19 cellular contexts compared by ENCODE assay signal in the genomic region with DNA sequence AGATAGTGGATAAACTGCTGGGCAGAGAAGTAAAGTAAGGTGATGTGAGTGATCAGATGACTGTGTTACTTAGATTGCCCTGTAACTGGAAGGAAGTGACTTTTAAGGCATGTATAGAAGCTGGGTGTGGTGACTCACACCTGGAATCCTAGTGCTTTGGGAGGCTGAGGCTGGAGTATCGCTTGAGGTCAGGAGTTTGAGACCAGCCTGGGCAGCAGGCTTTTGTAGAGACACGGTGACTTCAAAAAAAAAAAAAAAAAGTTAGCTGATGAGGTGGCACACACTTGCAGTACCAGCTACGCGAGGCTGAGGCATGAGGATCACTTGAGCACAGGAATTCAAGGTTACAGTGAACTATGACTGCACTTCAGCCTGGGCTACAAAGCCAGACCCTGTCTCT. TPM values are rescaled to one million over a fixed set of nuclear protein-coding genes. Genes with fewer than 3 reads are reported as not detected.
DNase-seq lines count a peak whose midpoint lies in the region; ATAC-seq and TF ChIP-seq lines count a peak whose summit lies in the region.
"Had no signal": no experiment of that assay in that cellular context is flagged by ENCODE, and none has a peak within 500 bp of the region (broad histone marks: within the 10 kb centered on the region; RNA-seq: fewer than 3 reads in every experiment).

No MANE protein-coding gene starts in this region.

- DNase-seq in SIG-M5 treated with dmso at 0.1 percent for 504 hours (lab: John Stamatoyannopoulos, UW; ENCODE audit: unreplicated experiment) (peak; percentile 11), SIG-M5 (lab: John Stamatoyannopoulos, UW) (no peak), MV-4-11 (lab: John Stamatoyannopoulos, UW) (peak; percentile 8), chondrocyte (ENCODE audit: low spot score) (no peak), NCI-H1105 (lab: John Stamatoyannopoulos, UW) (no peak), hepatocyte (ENCODE audit: low spot score) (no peak)
- DNase-seq in activated T-helper 1 cell treated with anti-CD3 and anti-CD28 coated beads, Interleukin-12 subunit alpha, Interleukin-12 subunit beta, Interleukin-2, Interleukin-4 antibody, amounts not matched to agents 30 ng/mL and 10 ng/mL and 1 ng/mL, durations not matched to agents 14 hours and 24 hours and 36 hours (ENCODE audit: low spot score), result no peak
- peak in 3 of 10 donors; percentile 14 to 34 (median 25) for DNase-seq in naive thymus-derived CD8-positive, alpha-beta T cell
- DNase-seq: 8988T; dermis blood vessel endothelial cell; esophagus squamous epithelium; glutamatergic neuron; occipital lobe; sigmoid colon; stimulated activated CD4-positive, alpha-beta T cell treated with anti-CD3 and anti-CD28 coated beads, Interleukin-4, amount 100 ng/mL, for 1 hour; stimulated activated CD8-positive, alpha-beta memory T cell treated with anti-CD3 and anti-CD28 coated beads, Interleukin-4, amount 100 ng/mL, for 48 hours had no signal

- no peaks in the 10 kb centered on the region for H3K27me3 Mint-ChIP-seq in activated T-helper 1 cell treated with anti-CD3 and anti-CD28 coated beads, Interleukin-12 subunit alpha, Interleukin-12 subunit beta, Interleukin-2, Interleukin-4 antibody, amounts not matched to agents 30 ng/mL and 10 ng/mL and 1 ng/mL, durations not matched to agents 14 hours and 24 hours and 36 hours (ENCODE audit: insufficient read depth)
- peaks cover 0 to 1% (median 0%) of the 10 kb centered on the region in 5 donors for H3K27me3 Mint-ChIP-seq in naive thymus-derived CD8-positive, alpha-beta T cell
- no peaks in the 10 kb centered on the region for H3K27me3 Mint-ChIP-seq in chondrocyte (ENCODE audit: low read depth)
- H3K27me3 Mint-ChIP-seq: type B pancreatic cell had no signal

- no peak overlapping the region for H3K4me3 ChIP-seq in hepatocyte
- H3K4me3 ChIP-seq: esophagus squamous epithelium, GM23338, sigmoid colon had no signal

- H3K9me3 ChIP-seq in hepatocyte (ENCODE audit: low read depth), result no peaks in the 10 kb centered on the region
- H3K9me3 ChIP-seq: esophagus squamous epithelium, sigmoid colon had no signal

- no peaks in the 10 kb centered on the region for H3K9me2 ChIP-seq in hepatocyte (replicated peaks; ENCODE audit: insufficient read depth)

- no peaks in the 10 kb centered on the region for H3K27me3 ChIP-seq in hepatocyte
- H3K27me3 ChIP-seq: esophagus squamous epithelium, sigmoid colon had no signal

- H3K36me3 Mint-ChIP-seq in activated T-helper 1 cell treated with anti-CD3 and anti-CD28 coated beads, Interleukin-12 subunit alpha, Interleukin-12 subunit beta, Interleukin-2, Interleukin-4 antibody, amounts not matched to agents 30 ng/mL and 10 ng/mL and 1 ng/mL, durations not matched to agents 14 hours and 24 hours and 36 hours (ENCODE audit: low read depth), result peaks cover 14% of the 10 kb centered on the region
- peaks cover 0 to 9% (median 2%) of the 10 kb centered on the region in 3 donors for H3K36me3 Mint-ChIP-seq in naive thymus-derived CD8-positive, alpha-beta T cell
- H3K36me3 Mint-ChIP-seq in chondrocyte (ENCODE audit: low read depth), result no peaks in the 10 kb centered on the region

- H3K27ac Mint-ChIP-seq in activated T-helper 1 cell treated with anti-CD3 and anti-CD28 coated beads, Interleukin-12 subunit alpha, Interleukin-12 subunit beta, Interleukin-2, Interleukin-4 antibody, amounts not matched to agents 30 ng/mL and 10 ng/mL and 1 ng/mL, durations not matched to agents 14 hours and 24 hours and 36 hours, result peak overlapping the region; percentile 45
- H3K27ac Mint-ChIP-seq in naive thymus-derived CD8-positive, alpha-beta T cell, result peak overlapping the region; percentile 48 to 99 (median 91)
- H3K27ac Mint-ChIP-seq in chondrocyte (ENCODE audit: unreplicated experiment), result no peak overlapping the region
- H3K27ac Mint-ChIP-seq: GM23338, type B pancreatic cell had no signal

- H3K4me3 Mint-ChIP-seq in activated T-helper 1 cell treated with anti-CD3 and anti-CD28 coated beads, Interleukin-12 subunit alpha, Interleukin-12 subunit beta, Interleukin-2, Interleukin-4 antibody, amounts not matched to agents 30 ng/mL and 10 ng/mL and 1 ng/mL, durations not matched to agents 14 hours and 24 hours and 36 hours, result no peak overlapping the region
- H3K4me3 Mint-ChIP-seq in naive thymus-derived CD8-positive, alpha-beta T cell, result peak overlapping the region; percentile 8 to 82 (median 52)
- H3K4me3 Mint-ChIP-seq in chondrocyte (ENCODE audit: unreplicated experiment), result no peak overlapping the region
- H3K4me3 Mint-ChIP-seq: GM23338 had no signal

- POLR2A ChIA-PET in naive thymus-derived CD8-positive, alpha-beta T cell (lab: Charles Lee), result interaction anchor here (0.6 to 12.8 kb wide), 7 partner anchors 10 to 138 kb away, joined by 3 to 370 read pairs (median 39); partner anchors contain the start of genes CCT8 and LTN1

- intact Hi-C loops in activated T-helper 1 cell treated with anti-CD3 and anti-CD28 coated beads, Interleukin-12 subunit alpha, Interleukin-12 subunit beta, Interleukin-2, Interleukin-4 antibody, amounts not matched to agents 30 ng/mL and 10 ng/mL and 1 ng/mL, durations not matched to agents 14 hours and 24 hours and 36 hours (cut with micrococcal nuclease), result loop anchor here (10.0 kb wide), 1 partner anchor 187 kb away; no protein-coding TSS in a partner anchor

- no peak overlapping the region for H3K27ac ChIP-seq in hepatocyte
- H3K27ac ChIP-seq: C4-2B, esophagus squamous epithelium, sigmoid colon had no signal

- H4K20me1 ChIP-seq in hepatocyte (ENCODE audit: insufficient read depth, poor library complexity, severe bottlenecking), result peaks cover 3% of the 10 kb centered on the region

- ATAC-seq in naive thymus-derived CD8-positive, alpha-beta T cell, result no peak
- ATAC-seq: GM23338 had no signal

- no peaks in the 10 kb centered on the region for H3K9me3 Mint-ChIP-seq in activated T-helper 1 cell treated with anti-CD3 and anti-CD28 coated beads, Interleukin-12 subunit alpha, Interleukin-12 subunit beta, Interleukin-2, Interleukin-4 antibody, amounts not matched to agents 30 ng/mL and 10 ng/mL and 1 ng/mL, durations not matched to agents 14 hours and 24 hours and 36 hours
- no peaks in the 10 kb centered on the region for H3K9me3 Mint-ChIP-seq in naive thymus-derived CD8-positive, alpha-beta T cell
- H3K9me3 Mint-ChIP-seq in chondrocyte (ENCODE audit: low read depth), result no peaks in the 10 kb centered on the region
- H3K9me3 Mint-ChIP-seq: GM23338, type B pancreatic cell had no signal

- H2AFZ ChIP-seq in hepatocyte, result no peak overlapping the region
- H2AFZ ChIP-seq: GM23338 had no signal

- peaks cover 35% of the 10 kb centered on the region for H3K79me2 ChIP-seq in hepatocyte

- WGBS in hepatocyte (ENCODE audit: low lambda C conversion rate, missing lambda C conversion rate), result 93% methylated on average over 4 of the region's 4 CpGs

- H3K4me1 Mint-ChIP-seq in activated T-helper 1 cell treated with anti-CD3 and anti-CD28 coated beads, Interleukin-12 subunit alpha, Interleukin-12 subunit beta, Interleukin-2, Interleukin-4 antibody, amounts not matched to agents 30 ng/mL and 10 ng/mL and 1 ng/mL, durations not matched to agents 14 hours and 24 hours and 36 hours (ENCODE audit: low read depth), result peaks cover 48% of the 10 kb centered on the region
- peaks cover 29 to 73% (median 65%) of the 10 kb centered on the region in 4 donors for H3K4me1 Mint-ChIP-seq in naive thymus-derived CD8-positive, alpha-beta T cell
- H3K4me1 Mint-ChIP-seq in chondrocyte (ENCODE audit: low read depth), result peaks cover 32% of the 10 kb centered on the region

- peaks cover 7% of the 10 kb centered on the region for H3K4me1 ChIP-seq in hepatocyte (ENCODE audit: insufficient read depth)

- H3K36me3 ChIP-seq in hepatocyte (replicated peaks; ENCODE audit: insufficient read depth, low read depth), result no peaks in the 10 kb centered on the region
- H3K36me3 ChIP-seq: esophagus squamous epithelium, sigmoid colon had no signal

- TF ChIP-seq CTCF in chondrocyte (IDR thresholded peaks at IDR 0.05) (no peak), hepatocyte (IDR thresholded peaks at IDR 0.05; ENCODE audit: poor library complexity) (no peak)

- H3K4me2 ChIP-seq in hepatocyte, result no peak overlapping the region
- H3K4me2 ChIP-seq: GM23338 had no signal

RNA-seq across cellular contexts. Expression of gene USP16, which starts 2.3 kb away (rescaled TPM):
- 44.7 and 48.7 TPM in 2 replicates for total RNA-seq in activated T-helper 1 cell treated with anti-CD3 and anti-CD28 coated beads, Interleukin-12 subunit alpha, Interleukin-12 subunit beta, Interleukin-2, Interleukin-4 antibody, amounts not matched to agents 30 ng/mL and 10 ng/mL and 1 ng/mL, durations not matched to agents 14 hours and 24 hours and 36 hours
- 10 to 100 TPM; 62.0 to 62.6 TPM for total RNA-seq in naive thymus-derived CD8-positive, alpha-beta T cell
- 10 to 100 TPM; 20.0 to 21.9 (median 20.6) TPM for polyA plus RNA-seq in naive thymus-derived CD8-positive, alpha-beta T cell
- total RNA-seq in chondrocyte (20.9 to 27.0 TPM (median 22.5 TPM) in 3 replicates), hepatocyte (30.7 and 35.8 TPM in 2 replicates)
- polyA plus RNA-seq in hepatocyte, result 25.9 and 35.6 TPM in 2 replicates

RNA-seq across cellular contexts. Expression of gene RWDD2B, which starts 3.0 kb away (rescaled TPM):
- 11.0 and 11.1 TPM in 2 replicates for total RNA-seq in activated T-helper 1 cell treated with anti-CD3 and anti-CD28 coated beads, Interleukin-12 subunit alpha, Interleukin-12 subunit beta, Interleukin-2, Interleukin-4 antibody, amounts not matched to agents 30 ng/mL and 10 ng/mL and 1 ng/mL, durations not matched to agents 14 hours and 24 hours and 36 hours
- 1 to 10 TPM; 6.2 to 8.6 TPM for total RNA-seq in naive thymus-derived CD8-positive, alpha-beta T cell
- polyA plus RNA-seq in naive thymus-derived CD8-positive, alpha-beta T cell, result 10 to 100 TPM; 12.0 to 15.7 (median 12.6) TPM
- total RNA-seq in chondrocyte, result 8.8 to 11.0 TPM (median 10.7 TPM) in 3 replicates
- 7.8 and 9.8 TPM in 2 replicates for total RNA-seq in hepatocyte
- 3.9 and 4.7 TPM in 2 replicates for polyA plus RNA-seq in hepatocyte

RNA-seq across cellular contexts. Expression of gene LTN1, which starts 29.5 kb away (rescaled TPM):
- total RNA-seq in activated T-helper 1 cell treated with anti-CD3 and anti-CD28 coated beads, Interleukin-12 subunit alpha, Interleukin-12 subunit beta, Interleukin-2, Interleukin-4 antibody, amounts not matched to agents 30 ng/mL and 10 ng/mL and 1 ng/mL, durations not matched to agents 14 hours and 24 hours and 36 hours, result 25.6 and 28.4 TPM in 2 replicates
- 10 to 100 TPM; 30.3 to 30.5 TPM for total RNA-seq in naive thymus-derived CD8-positive, alpha-beta T cell
- polyA plus RNA-seq in naive thymus-derived CD8-positive, alpha-beta T cell, result 10 to 100 TPM; 12.0 to 14.1 (median 13.0) TPM
- total RNA-seq in chondrocyte (19.8 to 26.1 TPM (median 22.0 TPM) in 3 replicates), hepatocyte (31.2 and 35.8 TPM in 2 replicates)
- 9.3 and 9.7 TPM in 2 replicates for polyA plus RNA-seq in hepatocyte

RNA-seq across cellular contexts. Expression of gene CCT8, which starts 51.3 kb away (rescaled TPM):
- 394 and 400 TPM in 2 replicates for total RNA-seq in activated T-helper 1 cell treated with anti-CD3 and anti-CD28 coated beads, Interleukin-12 subunit alpha, Interleukin-12 subunit beta, Interleukin-2, Interleukin-4 antibody, amounts not matched to agents 30 ng/mL and 10 ng/mL and 1 ng/mL, durations not matched to agents 14 hours and 24 hours and 36 hours
- 100 to 1,000 TPM; 145 to 148 TPM for total RNA-seq in naive thymus-derived CD8-positive, alpha-beta T cell
- polyA plus RNA-seq in naive thymus-derived CD8-positive, alpha-beta T cell, result 100 to 1,000 TPM; 130 to 182 (median 168) TPM
- total RNA-seq in chondrocyte (126 to 132 TPM (median 127 TPM) in 3 replicates), hepatocyte (178 and 196 TPM in 2 replicates)
- polyA plus RNA-seq in hepatocyte, result 118 and 125 TPM in 2 replicates

Comparison
In these comparisons a context has a peak if more than half of its experiments do, and no peak if none do; other contexts are left out.
1. DNase-seq: peak in SIG-M5 treated with dmso at 0.1 percent for 504 hours (single experiment) and MV-4-11 (single experiment); none in SIG-M5 (single experiment), activated T-helper 1 cell treated with anti-CD3 and anti-CD28 coated beads, Interleukin-12 subunit alpha, Interleukin-12 subunit beta, Interleukin-2, Interleukin-4 antibody, amounts not matched to agents 30 ng/mL and 10 ng/mL and 1 ng/mL, durations not matched to agents 14 hours and 24 hours and 36 hours (single experiment), chondrocyte (single experiment), NCI-H1105 (single experiment) and hepatocyte (single experiment).
2. H3K4me3 Mint-ChIP-seq: peak in naive thymus-derived CD8-positive, alpha-beta T cell (10 of 10); none in activated T-helper 1 cell treated with anti-CD3 and anti-CD28 coated beads, Interleukin-12 subunit alpha, Interleukin-12 subunit beta, Interleukin-2, Interleukin-4 antibody, amounts not matched to agents 30 ng/mL and 10 ng/mL and 1 ng/mL, durations not matched to agents 14 hours and 24 hours and 36 hours (single experiment) and chondrocyte (single experiment).